In genomic region chr4:1795304-1796195, GRCh38 we compare ENCODE assay signal across 10 cellular contexts. TPM values are rescaled to one million over a fixed set of nuclear protein-coding genes. Genes with fewer than 3 reads are reported as not detected.
DNase-seq lines count a peak whose midpoint lies in the region; ATAC-seq and TF ChIP-seq lines count a peak whose summit lies in the region.
"Had no signal": no experiment of that assay in that cellular context is flagged by ENCODE, and none has a peak within 500 bp of the region (broad histone marks: within the 10 kb centered on the region; RNA-seq: fewer than 3 reads in every experiment).

No MANE protein-coding gene starts in this region.

- ATAC-seq in thoracic aorta (ENCODE audit: insufficient number of reproducible peaks, low FRiP score, low read depth) (no peak), foreskin keratinocyte (no peak), GM19351 (IDR thresholded peaks at IDR 0.05; ENCODE audit: unreplicated experiment) (no peak)

- H3K9me3 ChIP-seq in breast epithelium (no peaks in the 10 kb centered on the region), liver (ENCODE audit: control insufficient read depth in 4 of 4, low read length in 3 of 4) (no peaks in the 10 kb centered on the region), thoracic aorta (no peaks in the 10 kb centered on the region)

- no peak overlapping the region for H3K27ac ChIP-seq in breast epithelium
- peak overlapping the region; percentile 90 to 92 for H3K27ac ChIP-seq in liver (ENCODE audit: low read depth in 1 of 2, low read length in 2 of 2)
- no peak overlapping the region for H3K27ac ChIP-seq in thoracic aorta
- H3K27ac ChIP-seq in foreskin keratinocyte = no peak overlapping the region

- intact Hi-C loops in breast epithelium (cut with DNase I; ENCODE audit: low total_unique reads) = loop anchor here (5.0 to 10.0 kb wide), 2 partner anchors 141 to 1263 kb away; no protein-coding TSS in a partner anchor

- no peak for TF ChIP-seq POLR2A in breast epithelium (IDR thresholded peaks at IDR 0.05)

- H3K27me3 ChIP-seq in breast epithelium (peaks cover 16 to 55% of the 10 kb centered on the region in 2 donors), liver (ENCODE audit: control insufficient read depth in 4 of 4, insufficient read depth in 4 of 4, low read length in 3 of 4) (no peaks in the 10 kb centered on the region), thoracic aorta (replicated peaks; ENCODE audit: insufficient read depth) (no peaks in the 10 kb centered on the region), foreskin keratinocyte (no peaks in the 10 kb centered on the region)

- no peaks in the 10 kb centered on the region for H3K36me3 ChIP-seq in breast epithelium
- H3K36me3 ChIP-seq in liver (ENCODE audit: control insufficient read depth in 4 of 4, insufficient read depth in 3 of 4, low read depth in 1 of 4, low read length in 3 of 4) = no peaks in the 10 kb centered on the region
- no peaks in the 10 kb centered on the region for H3K36me3 ChIP-seq in thoracic aorta

- TF ChIP-seq CTCF in breast epithelium (IDR thresholded peaks at IDR 0.05) (no peak), liver (IDR thresholded peaks at IDR 0.05; ENCODE audit: low read depth, low read length, missing input control) (no peak), thoracic aorta (IDR thresholded peaks at IDR 0.05) (no peak), foreskin keratinocyte (conservative IDR thresholded peaks at IDR 0.05) (no peak)

- H3K4me1 ChIP-seq in breast epithelium (peaks cover 14 to 17% of the 10 kb centered on the region in 2 donors), liver (ENCODE audit: control insufficient read depth in 4 of 4, insufficient read depth in 4 of 4, low read length in 3 of 4) (peaks cover 21 to 51% (median 37%) of the 10 kb centered on the region in 4 donors), thoracic aorta (ENCODE audit: control insufficient read depth in 1 of 2, low read depth in 2 of 2) (peaks cover 15 to 20% of the 10 kb centered on the region in 2 donors), foreskin keratinocyte (no peaks in the 10 kb centered on the region)

- TF ChIP-seq RAD21 in liver (IDR thresholded peaks at IDR 0.05) = peak in 1 of 2 donors; percentile 17

- H3K4me3 ChIP-seq in breast epithelium (peak overlapping the region; percentile 36 to 79 (median 55)), liver (ENCODE audit: low read depth in 1 of 3, low read length in 3 of 3) (peak overlapping the region; percentile 54 to 94 (median 87)), thoracic aorta (peak overlapping the region; percentile 61)

- DNase-seq in DMS 273 (lab: John Stamatoyannopoulos, UW; ENCODE audit: unreplicated experiment) (peak; percentile 56), DMS 273 treated with DMSO at 0.1 percent for 48 hours (lab: John Stamatoyannopoulos, UW) (no peak), breast epithelium (ENCODE audit: low spot score in 2 of 2) (no peak), thoracic aorta (ENCODE audit: low spot score) (no peak), hepatic stellate cell (ENCODE audit: low spot score) (no peak), foreskin keratinocyte (no peak)
- DNase-seq: 8988T, posterior cingulate gyrus had no signal

- peak overlapping the region; percentile 37 to 66 for H3K9ac ChIP-seq in liver (ENCODE audit: low read depth in 1 of 2, low read length in 2 of 2)

- WGBS in liver = 7% methylated on average over 32 of the region's 32 CpGs

TF ChIP-seq in liver, 16 proteins besides CTCF, POLR2A, EP300 and RAD21:
- TF ChIP-seq JUND (IDR thresholded peaks at IDR 0.05) (no peak), ZBTB33 (IDR thresholded peaks at IDR 0.05) (no peak), SP1 (IDR thresholded peaks at IDR 0.05) (peak; percentile 99), REST (IDR thresholded peaks at IDR 0.05) (peak; percentile 51), RXRA (IDR thresholded peaks at IDR 0.05) (peak; percentile 80 to 95), GABPA (IDR thresholded peaks at IDR 0.05 in 1 of 2, conservative IDR thresholded peaks at IDR 0.05 in 1 of 2) (no peak), EGR1 (IDR thresholded peaks at IDR 0.05; ENCODE audit: low read depth in 2 of 2) (peak in 1 of 2 donors; percentile 35), HNF4A (conservative IDR thresholded peaks at IDR 0.05) (peak; percentile 91 to 96), TAF1 (conservative IDR thresholded peaks at IDR 0.05) (no peak), NR2F2 (IDR thresholded peaks at IDR 0.05) (peak; percentile 77), HNF4G (IDR thresholded peaks at IDR 0.05) (peak; percentile 94), YY1 (IDR thresholded peaks at IDR 0.05) (peak; percentile 32), FOXA2 (IDR thresholded peaks at IDR 0.05) (no peak), FOXA1 (IDR thresholded peaks at IDR 0.05) (no peak)
- TF ChIP-seq, protein P1, sequence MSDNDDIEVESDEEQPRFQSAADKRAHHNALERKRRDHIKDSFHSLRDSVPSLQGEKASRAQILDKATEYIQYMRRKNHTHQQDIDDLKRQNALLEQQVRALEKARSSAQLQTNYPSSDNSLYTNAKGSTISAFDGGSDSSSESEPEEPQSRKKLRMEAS (IDR thresholded peaks at IDR 0.05) = no peak
- TF ChIP-seq, protein P2, sequence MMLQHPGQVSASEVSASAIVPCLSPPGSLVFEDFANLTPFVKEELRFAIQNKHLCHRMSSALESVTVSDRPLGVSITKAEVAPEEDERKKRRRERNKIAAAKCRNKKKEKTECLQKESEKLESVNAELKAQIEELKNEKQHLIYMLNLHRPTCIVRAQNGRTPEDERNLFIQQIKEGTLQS (IDR thresholded peaks at IDR 0.05) = no peak

RNA-seq across cellular contexts. Expression of gene FGFR3, which starts 2.5 kb away (rescaled TPM):
- total RNA-seq in breast epithelium (1 to 10 TPM in 2 of 3 donors, under 1 TPM in 1; 0.80 to 3.5 (median 2.0) TPM), liver (10 to 100 TPM; 39.1 to 40.0 TPM), thoracic aorta (1 to 10 TPM in 1 of 2 donors, under 1 TPM in 1; 0.68 to 1.4 TPM), foreskin keratinocyte (26.1 and 40.6 TPM in 2 replicates)
- polyA plus RNA-seq in liver (10 to 100 TPM in 1 of 2 donors, 1 to 10 TPM in 1; 5.6 to 19.1 TPM), foreskin keratinocyte (11.3 and 22.6 TPM in 2 replicates)

Comparison
In these comparisons a context has a peak if more than half of its experiments do, and no peak if none do; other contexts are left out.
1. H3K27ac ChIP-seq: peak in liver (2 of 2); none in breast epithelium (0 of 2), thoracic aorta (0 of 2) and foreskin keratinocyte (single experiment).
2. Peak in every context shown above with its lines, with median percentiles within 50 percentile points of each other: H3K4me3 ChIP-seq.